27 cellular contexts compared by ENCODE assay signal in genomic region chr6:129050086-129050485, GRCh38.
DNase-seq lines count a peak whose midpoint lies in the region; ATAC-seq and TF ChIP-seq lines count a peak whose summit lies in the region.
"Had no signal": no experiment of that assay in that cellular context is flagged by ENCODE, and none has a peak within 500 bp of the region (broad histone marks: within the 10 kb centered on the region; RNA-seq: fewer than 3 reads in every experiment).

No MANE protein-coding gene starts in this region.

- CTCF ChIA-PET in WTC11 (lab: Charles Lee), result no interaction called here

- H3K27me3 Mint-ChIP-seq in WTC11 (ENCODE audit: low read depth), result no peaks in the 10 kb centered on the region
- H3K27me3 Mint-ChIP-seq: B cell; effector memory CD8-positive, alpha-beta T cell; progenitor cell of endocrine pancreas had no signal

- H3K4me1 ChIP-seq in left ventricle myocardium inferior, result peaks cover 25% of the 10 kb centered on the region
- H3K4me1 ChIP-seq: gastroesophageal sphincter, lower lobe of right lung, sigmoid colon, stomach, tibial artery had no signal

- H3K36me3 ChIP-seq in left ventricle myocardium inferior, result peaks cover 45% of the 10 kb centered on the region

- intact Hi-C loops in left ventricle myocardium inferior (cut with micrococcal nuclease), result no loop called here
- intact Hi-C loops in Right ventricle myocardium inferior (cut with DNase I), result no loop called here

- H3K27ac Mint-ChIP-seq in WTC11, result peak overlapping the region; percentile 1; the same call in 1 of the 2 replicates
- H3K27ac Mint-ChIP-seq: B cell; CD8-positive, alpha-beta memory T cell; effector memory CD8-positive, alpha-beta T cell; progenitor cell of endocrine pancreas had no signal

- ATAC-seq in Right ventricle myocardium inferior (no peak), WTC11 (peak; percentile 36; the same call in 1 of the 2 replicates), HG02571 (IDR thresholded peaks at IDR 0.05; ENCODE audit: unreplicated experiment) (no peak), GM18907 (IDR thresholded peaks at IDR 0.05; ENCODE audit: unreplicated experiment) (no peak)
- ATAC-seq: effector memory CD8-positive, alpha-beta T cell; gastroesophageal sphincter; K562; lower lobe of right lung had no signal

- H3K27ac ChIP-seq in left ventricle myocardium inferior (replicated peaks), result peak overlapping the region; percentile 15
- H3K27ac ChIP-seq: coronary artery, esophagus muscularis mucosa, gastroesophageal sphincter, lower lobe of right lung, sigmoid colon, stomach, tibial artery had no signal

- no peaks in the 10 kb centered on the region for H3K4me1 Mint-ChIP-seq in WTC11
- H3K4me1 Mint-ChIP-seq: B cell; CD8-positive, alpha-beta memory T cell had no signal

- DNase-seq in left ventricle myocardium inferior, result no peak
- no peak for DNase-seq in Right ventricle myocardium inferior (ENCODE audit: missing footprints)
- no peak for DNase-seq in WTC11 (ENCODE audit: low spot score)
- DNase-seq in iris pigment epithelial cell (ENCODE audit: low read depth), result peak; percentile 41
- DNase-seq in pons (ENCODE audit: low spot score), result no peak
- DNase-seq in GM20000 (ENCODE audit: low spot score), result no peak
- DNase-seq: 8988T; activated CD4-positive, alpha-beta T cell treated with anti-CD3 and anti-CD28 coated beads for 1 hour; CD8-positive, alpha-beta memory T cell; effector memory CD8-positive, alpha-beta T cell; hypothalamus; lower lobe of right lung; NCI-H1436 treated with DMSO at 0.1 percent for 48 hours; NCI-H524; SIG-M5; sigmoid colon; stomach; T-helper 1 cell; tibial artery had no signal

- H3K4me3 Mint-ChIP-seq in WTC11, result no peak overlapping the region
- H3K4me3 Mint-ChIP-seq: B cell; CD8-positive, alpha-beta memory T cell; effector memory CD8-positive, alpha-beta T cell had no signal

- H3K27me3 ChIP-seq in left ventricle myocardium inferior (ENCODE audit: low read depth), result no peaks in the 10 kb centered on the region
- H3K27me3 ChIP-seq: esophagus muscularis mucosa, gastroesophageal sphincter, sigmoid colon, stomach, tibial artery had no signal

- POLR2A ChIA-PET in WTC11 (lab: Charles Lee), result no interaction called here

- no peak overlapping the region for H3K4me3 ChIP-seq in left ventricle myocardium inferior
- H3K4me3 ChIP-seq: coronary artery, esophagus muscularis mucosa, gastroesophageal sphincter, K562, lower lobe of right lung, sigmoid colon, stomach, tibial artery had no signal

- H3K9me3 ChIP-seq in left ventricle myocardium inferior (replicated peaks), result no peaks in the 10 kb centered on the region
- H3K9me3 ChIP-seq: esophagus muscularis mucosa, gastroesophageal sphincter, lower lobe of right lung, sigmoid colon, stomach, tibial artery had no signal

- TF ChIP-seq CTCF in left ventricle myocardium inferior (IDR thresholded peaks at IDR 0.05; ENCODE audit: borderline replicate concordance) (no peak), WTC11 (IDR thresholded peaks at IDR 0.05) (no peak), GM20000 (IDR thresholded peaks at IDR 0.05; ENCODE audit: extremely low read depth, missing control alignments) (no peak)

- H3K36me3 Mint-ChIP-seq in WTC11, result no peaks in the 10 kb centered on the region; the same call in 1 of the 2 replicates
- H3K36me3 Mint-ChIP-seq: CD8-positive, alpha-beta memory T cell had no signal

- no peaks in the 10 kb centered on the region for H3K9me3 Mint-ChIP-seq in WTC11

TF ChIP-seq in WTC11, 78 proteins besides CTCF, POLR2A, EP300 and RAD21:
- TF ChIP-seq ELF4 (CRISPR knock-in tag; IDR thresholded peaks at IDR 0.05; ENCODE audit: low read depth), result no peak
- TF ChIP-seq ATF6 (CRISPR knock-in tag; IDR thresholded peaks at IDR 0.05), result no peak
- no peak for TF ChIP-seq ZNF121 (CRISPR knock-in tag; IDR thresholded peaks at IDR 0.05)
- TF ChIP-seq NR1H2 (CRISPR knock-in tag; IDR thresholded peaks at IDR 0.05), result no peak
- TF ChIP-seq TEAD4 (CRISPR knock-in tag; IDR thresholded peaks at IDR 0.05), result no peak
- no peak for TF ChIP-seq ZNF425 (CRISPR knock-in tag; conservative IDR thresholded peaks at IDR 0.05)
- no peak for TF ChIP-seq FOXP1 (CRISPR knock-in tag; IDR thresholded peaks at IDR 0.05; ENCODE audit: borderline replicate concordance)
- TF ChIP-seq NFE2L1 (CRISPR knock-in tag; IDR thresholded peaks at IDR 0.05), result no peak
- TF ChIP-seq USF1 (CRISPR knock-in tag; IDR thresholded peaks at IDR 0.05), result no peak
- TF ChIP-seq E2F5 (CRISPR knock-in tag; IDR thresholded peaks at IDR 0.05), result no peak
- no peak for TF ChIP-seq ZNF263 (CRISPR knock-in tag; IDR thresholded peaks at IDR 0.05; ENCODE audit: low read depth)
- TF ChIP-seq EMX1 (CRISPR knock-in tag; IDR thresholded peaks at IDR 0.05), result no peak
